Comparison of ENCODE assay signal across 1 cellular context in the genomic region with DNA sequence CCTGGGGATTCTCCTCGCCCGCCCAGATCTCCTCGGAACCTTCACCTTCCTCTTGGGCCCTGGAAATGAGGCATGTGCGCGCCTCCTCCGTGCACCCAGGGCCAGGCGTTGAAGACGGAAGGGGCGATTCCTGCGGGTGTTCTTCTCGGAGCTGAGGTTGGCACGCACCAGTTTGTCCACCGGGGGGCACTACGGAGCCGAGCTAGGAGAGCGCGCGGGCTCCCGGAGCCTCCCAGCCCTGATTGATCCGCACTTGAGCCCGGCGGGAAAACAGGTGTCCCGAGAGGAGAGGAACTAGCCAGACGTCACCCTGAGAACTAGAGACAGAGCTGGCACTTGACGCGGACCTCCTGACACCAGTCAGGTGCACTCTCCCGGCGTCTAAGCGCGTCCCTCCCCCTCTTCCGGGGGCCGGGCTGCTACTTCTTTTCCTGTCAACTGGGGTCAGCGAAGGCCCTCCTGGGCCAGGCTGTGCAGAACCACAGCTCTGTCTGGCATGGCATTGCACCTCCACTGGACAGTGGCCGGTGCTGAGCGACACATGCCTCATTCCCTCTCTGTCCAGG.
TF ChIP-seq lines count a peak whose summit lies in the region.

No MANE protein-coding gene starts in this region.

TF ChIP-seq in K562, 482 proteins besides CTCF, POLR2A, EP300 and RAD21 (continued from another document):
- TF ChIP-seq ZNF174 (CRISPR knock-in tag; IDR thresholded peaks at IDR 0.05) (no peak), JUND (IDR thresholded peaks at IDR 0.05; ENCODE audit: borderline replicate concordance, low read depth, low read length) (0 out of 2 replicates have a peak, but pooled peaks have one; percentile 39), JUND (tag; IDR thresholded peaks at IDR 0.05; ENCODE audit: borderline replicate concordance, low read depth, low read length) (peak; percentile 25; the same call in 1 of the 3 replicates), TAF1 (IDR thresholded peaks at IDR 0.05; ENCODE audit: control insufficient read depth, extremely low read depth, insufficient read depth, low read length, severe bottlenecking) (no peak), SOX6 (IDR thresholded peaks at IDR 0.05) (no peak), ZSCAN29 (IDR thresholded peaks at IDR 0.05) (no peak; the same call in 1 of the 2 replicates), ARID2 (IDR thresholded peaks at IDR 0.05) (peak; percentile 70; the same call in 1 of the 2 replicates), PHTF2 (CRISPR knock-in tag; IDR thresholded peaks at IDR 0.05) (no peak), ZNF79 (CRISPR knock-in tag; IDR thresholded peaks at IDR 0.05; ENCODE audit: low read depth) (no peak), KLF1 (tag; IDR thresholded peaks at IDR 0.05) (0 out of 2 replicates have a peak, but pooled peaks have one; percentile 14), ESRRA (IDR thresholded peaks at IDR 0.05; ENCODE audit: borderline replicate concordance, low read depth) (peak; percentile 16; the same call in 1 of the 2 replicates), SIN3A (IDR thresholded peaks at IDR 0.05; ENCODE audit: borderline replicate concordance in 2 of 2, control insufficient read depth in 1 of 2, low read depth in 2 of 2, low read length in 2 of 2) (no peak), TOE1 (IDR thresholded peaks at IDR 0.05; ENCODE audit: borderline replicate concordance) (peak; percentile 56; the same call in 1 of the 2 replicates), TOE1 (CRISPR knock-in tag; IDR thresholded peaks at IDR 0.05; ENCODE audit: borderline replicate concordance, low read depth) (no peak), ZNF282 (CRISPR knock-in tag; IDR thresholded peaks at IDR 0.05) (no peak), RCOR1 (IDR thresholded peaks at IDR 0.05; ENCODE audit: borderline replicate concordance in 1 of 2, low read depth in 2 of 2, low read length in 2 of 2) (peak in 1 of 2 experiments; percentile 74; a peak in 2 of 4 replicates), SMAD4 (CRISPR knock-in tag; conservative IDR thresholded peaks at IDR 0.05) (peak; percentile 43; the same call in 1 of the 2 replicates), NFE2L1 (tag; IDR thresholded peaks at IDR 0.05; ENCODE audit: borderline replicate concordance, low read depth) (no peak), FOXK2 (conservative IDR thresholded peaks at IDR 0.05 in 1 of 2, IDR thresholded peaks at IDR 0.05 in 1 of 2; ENCODE audit: low read depth in 2 of 2) (no peak)
